Comparison of ENCODE assay signal across 11 cellular contexts in genomic region chr12:119208626-119209061, GRCh38. TPM values are rescaled to one million over a fixed set of nuclear protein-coding genes. Genes with fewer than 3 reads are reported as not detected.
A peak's percentile ranks its signal among the peaks of the same experiment; 100 is the strongest.
DNase-seq lines count a peak whose midpoint lies in the region; ATAC-seq, FAIRE-seq and TF ChIP-seq lines count a peak whose summit lies in the region.
"Had no signal": no experiment of that assay in that cellular context is flagged by ENCODE, and none has a peak within 500 bp of the region (broad histone marks: within the 10 kb centered on the region; RNA-seq: fewer than 3 reads in every experiment).

No MANE protein-coding gene starts in this region.

- no peaks in the 10 kb centered on the region for H3K27me3 ChIP-seq in left lung
- H3K27me3 ChIP-seq: neutrophil had no signal

- ATAC-seq in left lung, result peak; percentile 75
- ATAC-seq in HG02571 (IDR thresholded peaks at IDR 0.05; ENCODE audit: unreplicated experiment), result no peak

- TF ChIP-seq CTCF in choroid plexus epithelial cell (conservative IDR thresholded peaks at IDR 0.05; ENCODE audit: low read depth, low read length) (no peak), left lung (IDR thresholded peaks at IDR 0.05) (no peak)

- H3K36me3 ChIP-seq in left lung, result no peaks in the 10 kb centered on the region
- H3K36me3 ChIP-seq: neutrophil had no signal

- intact Hi-C loops in left lung (cut with DNase I), result no loop called here

- peak; percentile 43 for DNase-seq in DMS 273 (lab: John Stamatoyannopoulos, UW; ENCODE audit: unreplicated experiment)
- DNase-seq in DMS 273 treated with DMSO at 0.1 percent for 48 hours (lab: John Stamatoyannopoulos, UW), result no peak
- peak; percentile 1 for DNase-seq in choroid plexus epithelial cell (ENCODE audit: low read depth)
- DNase-seq in left lung, result peak in 1 of 2 donors; percentile 54
- peak; percentile 29 for DNase-seq in urothelium cell line (ENCODE audit: low spot score)
- DNase-seq in SKM-1 treated with dmso at 0.1 percent for 144 hours (lab: John Stamatoyannopoulos, UW; ENCODE audit: unreplicated experiment), result no peak
- no peak for DNase-seq in stimulated activated CD4-positive, alpha-beta T cell treated with anti-CD3 and anti-CD28 coated beads, Interleukin-2, amount 100 ng/mL, for 24 hours
- DNase-seq: activated naive CD8-positive, alpha-beta T cell treated with anti-CD3 and anti-CD28 coated beads for 36 hours had no signal

- H3K4me1 ChIP-seq in left lung, result peaks cover 0 to 7% of the 10 kb centered on the region in 2 donors

- H3K27ac ChIP-seq in left lung, result peak overlapping the region in 1 of 2 donors; percentile 35
- H3K27ac ChIP-seq: 22Rv1, neutrophil had no signal

- FAIRE-seq in urothelium cell line (lab: Jason Lieb, UNC), result no peak

- no peaks in the 10 kb centered on the region for H3K9me3 ChIP-seq in left lung
- H3K9me3 ChIP-seq: neutrophil had no signal

- H3K4me3 ChIP-seq in choroid plexus epithelial cell (ENCODE audit: low read depth, low read length), result no peak overlapping the region
- H3K4me3 ChIP-seq in left lung, result no peak overlapping the region

RNA-seq across cellular contexts. Expression of gene HSPB8, which starts 29.9 kb away (rescaled TPM):
- total RNA-seq in left lung, result 10 to 100 TPM; 64.1 to 68.6 TPM
- total RNA-seq: activated naive CD8-positive, alpha-beta T cell treated with anti-CD3 and anti-CD28 coated beads for 36 hours had no signal

Comparison
In these comparisons a context has a peak if more than half of its experiments do, and no peak if none do; other contexts are left out.
1. DNase-seq: peak in DMS 273 (single experiment), choroid plexus epithelial cell (single experiment) and urothelium cell line (single experiment); none in DMS 273 treated with DMSO at 0.1 percent for 48 hours (single experiment), SKM-1 treated with dmso at 0.1 percent for 144 hours (single experiment) and stimulated activated CD4-positive, alpha-beta T cell treated with anti-CD3 and anti-CD28 coated beads, Interleukin-2, amount 100 ng/mL, for 24 hours (0 of 2).